Comparison of ENCODE assay signal across 29 cellular contexts in the genomic region with DNA sequence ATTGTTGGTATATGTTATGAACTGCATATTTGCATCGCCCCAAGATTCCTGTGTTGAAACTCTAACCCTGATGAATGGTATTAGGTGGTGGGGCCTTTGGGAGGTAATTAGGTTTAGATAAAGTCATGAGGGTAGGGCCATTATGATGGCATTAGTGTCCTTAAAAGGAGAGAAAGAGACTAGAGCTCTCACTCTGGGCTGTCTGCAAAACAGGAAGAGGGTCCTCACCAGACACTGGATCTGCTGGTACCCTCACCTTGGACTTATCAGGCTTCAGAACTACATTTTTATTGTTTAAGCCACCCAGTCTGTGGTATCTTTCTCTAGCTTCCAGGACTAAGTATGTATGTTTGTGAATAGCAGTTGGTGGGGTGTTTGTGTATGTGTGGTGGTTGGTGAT.
"Had no signal": no experiment of that assay in that cellular context is flagged by ENCODE, and none has a peak within 500 bp of the region (broad histone marks: within the 10 kb centered on the region; RNA-seq: fewer than 3 reads in every experiment).

No MANE protein-coding gene starts in this region.

- FAIRE-seq: frontal cortex, TTC549 had no signal

- H3K27ac Mint-ChIP-seq: activated B cell treated with CpG ODN at 0.5 μM for 24 hours; activated CD4-positive, alpha-beta memory T cell treated with anti-CD3 and anti-CD28 coated beads for 36 hours; activated naive CD8-positive, alpha-beta T cell; activated naive CD8-positive, alpha-beta T cell treated with anti-CD3 and anti-CD28 coated beads, Interleukin-2, amount 50 U/mL, for 24 hours; activated T-cell treated with anti-CD3 and anti-CD28 coated beads, Interleukin-2, amount 50 U/mL, for 24 hours; activated T-helper 17 cell treated with anti-CD3 and anti-CD28 coated beads, Interleukin-2, amount 50 U/mL, for 72 hours had no signal

- H3K27ac ChIP-seq: adrenal gland, body of pancreas, cardiac muscle cell, colonic mucosa, WERI-Rb-1 had no signal

- H3K36me3 ChIP-seq: adrenal gland, cardiac muscle cell, colonic mucosa, WERI-Rb-1 had no signal

- H3K9me3 Mint-ChIP-seq: activated B cell treated with CpG ODN at 0.5 μM for 24 hours; activated CD4-positive, alpha-beta memory T cell treated with anti-CD3 and anti-CD28 coated beads for 36 hours; activated naive CD8-positive, alpha-beta T cell treated with anti-CD3 and anti-CD28 coated beads, Interleukin-2, amount 50 U/mL, for 24 hours; activated T-cell treated with anti-CD3 and anti-CD28 coated beads, Interleukin-2, amount 50 U/mL, for 24 hours; activated T-helper 17 cell treated with anti-CD3 and anti-CD28 coated beads, Interleukin-2, amount 50 U/mL, for 72 hours had no signal

- H3K27me3 ChIP-seq: adrenal gland, body of pancreas, cardiac muscle cell, colonic mucosa had no signal

- H3K4me1 ChIP-seq: adrenal gland, body of pancreas, colonic mucosa had no signal

- H3K4me3 Mint-ChIP-seq: activated B cell treated with CpG ODN at 0.5 μM for 24 hours; activated CD4-positive, alpha-beta memory T cell treated with anti-CD3 and anti-CD28 coated beads for 36 hours; activated naive CD8-positive, alpha-beta T cell; activated naive CD8-positive, alpha-beta T cell treated with anti-CD3 and anti-CD28 coated beads, Interleukin-2, amount 50 U/mL, for 24 hours; activated T-cell treated with anti-CD3 and anti-CD28 coated beads, Interleukin-2, amount 50 U/mL, for 24 hours; activated T-helper 17 cell treated with anti-CD3 and anti-CD28 coated beads, Interleukin-2, amount 50 U/mL, for 72 hours had no signal

- H3K36me3 Mint-ChIP-seq: activated CD4-positive, alpha-beta memory T cell treated with anti-CD3 and anti-CD28 coated beads for 36 hours; activated naive CD8-positive, alpha-beta T cell had no signal

- DNase-seq: activated B cell treated with CpG ODN at 0.5 μM for 24 hours; activated CD4-positive, alpha-beta memory T cell treated with anti-CD3 and anti-CD28 coated beads for 36 hours; activated CD4-positive, alpha-beta T cell treated with anti-CD3 and anti-CD28 coated beads for 48 hours; activated CD4-positive, alpha-beta T cell treated with anti-CD3 and anti-CD28 coated beads, Interleukin-2, amount 50 U/mL, for 1 hour; activated CD8-positive, alpha-beta memory T cell treated with anti-CD3 and anti-CD28 coated beads, Interleukin-2, amount 50 U/mL, for 48 hours; activated effector memory CD4-positive, alpha-beta T cell treated with Interleukin-2 at 50 U/mL for 16 hours; activated gamma-delta T cell treated with Interleukin-2 at 50 U/mL for 16 hours; activated naive CD4-positive, alpha-beta T cell treated with anti-CD3 and anti-CD28 coated beads, Interleukin-2, amount 50 U/mL, for 16 hours; activated naive CD4-positive, alpha-beta T cell treated with Interleukin-2 at 50 U/mL for 16 hours; activated naive CD8-positive, alpha-beta T cell treated with anti-CD3 and anti-CD28 coated beads, Interleukin-2, amount 50 U/mL, for 24 hours; activated T-cell treated with anti-CD3 and anti-CD28 coated beads for 4 hours; activated T-cell treated with anti-CD3 and anti-CD28 coated beads, Interleukin-2, amount 50 U/mL, for 24 hours; adrenal gland; amygdala; aorta; body of pancreas; central memory CD4-positive, alpha-beta T cell; cerebellar nuclear complex; colonic mucosa; effector CD8-positive, alpha-beta T cell; foreskin fibroblast; head of caudate nucleus; T-helper 2 cell; WERI-Rb-1 had no signal

- H3K9me3 ChIP-seq: adrenal gland, body of pancreas, colonic mucosa had no signal

- H3K4me1 Mint-ChIP-seq: activated B cell treated with CpG ODN at 0.5 μM for 24 hours; activated naive CD8-positive, alpha-beta T cell treated with anti-CD3 and anti-CD28 coated beads, Interleukin-2, amount 50 U/mL, for 24 hours; activated T-helper 17 cell treated with anti-CD3 and anti-CD28 coated beads, Interleukin-2, amount 50 U/mL, for 72 hours had no signal

- H3K4me3 ChIP-seq: adrenal gland, body of pancreas, cardiac muscle cell, colonic mucosa had no signal
